ENCODE assay signal across 6 cellular contexts in genomic region chr5:145497041-145497440, GRCh38.
"Had no signal": no experiment of that assay in that cellular context is flagged by ENCODE, and none has a peak within 500 bp of the region (broad histone marks: within the 10 kb centered on the region; RNA-seq: fewer than 3 reads in every experiment).

No MANE protein-coding gene starts in this region.

- H3K9me3 Mint-ChIP-seq: GM23338, H9 had no signal

- ATAC-seq: GM23338, HepG2, K562 had no signal

- H3K27ac ChIP-seq: HL-60 had no signal

- DNase-seq: H9, HCEC 1CT had no signal

- H3K4me2 ChIP-seq: GM23338 had no signal

- H3K27ac Mint-ChIP-seq: GM23338, H9 had no signal

- H2AFZ ChIP-seq: GM23338 had no signal

- H3K4me3 Mint-ChIP-seq: GM23338, H9 had no signal

- H3K4me3 ChIP-seq: GM23338, K562 had no signal
